8 cellular contexts compared by ENCODE assay signal in the genomic region with DNA sequence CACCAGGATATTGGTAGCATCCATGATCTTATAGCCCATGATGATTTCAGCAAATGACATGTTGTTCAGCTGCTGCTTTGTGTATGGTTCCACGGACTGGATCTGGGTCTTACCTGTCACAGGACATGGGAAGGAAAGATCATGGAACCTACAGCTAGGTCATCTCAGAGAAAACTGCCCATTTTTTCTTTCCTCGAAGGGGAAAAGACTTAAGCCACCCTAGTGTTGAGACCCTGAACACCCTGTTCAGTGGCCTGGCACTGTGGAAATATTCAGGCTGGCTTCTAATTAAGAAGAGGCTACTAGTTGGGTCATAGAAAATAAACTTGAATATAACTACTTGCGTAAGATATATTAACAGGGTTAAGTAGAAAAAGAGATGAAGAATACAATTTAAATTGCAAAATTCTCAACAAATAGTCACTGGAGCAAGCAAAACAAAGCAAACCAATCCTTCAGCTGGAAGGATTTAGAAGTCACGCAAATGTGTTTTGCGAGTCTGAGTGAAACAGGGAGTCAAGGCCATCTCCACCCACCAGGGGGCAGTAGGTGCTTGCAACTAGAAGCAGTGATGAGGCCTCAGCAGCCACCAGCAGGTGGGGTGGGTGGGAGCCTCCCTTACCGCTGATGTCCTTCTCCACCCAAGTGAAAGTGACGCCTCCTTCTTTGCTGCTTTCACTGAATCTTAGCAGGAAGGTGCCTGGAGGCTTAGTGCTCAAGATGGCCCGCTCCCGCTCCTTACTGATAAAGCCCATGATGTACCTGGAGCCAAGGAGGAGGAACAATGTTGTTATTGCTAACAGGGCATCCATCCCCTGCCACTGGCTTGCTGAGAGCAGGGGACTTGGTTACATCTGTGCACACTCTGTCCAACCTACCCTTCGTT. TPM values are rescaled to one million over a fixed set of nuclear protein-coding genes. Genes with fewer than 3 reads are reported as not detected.
DNase-seq lines count a peak whose midpoint lies in the region; ATAC-seq and TF ChIP-seq lines count a peak whose summit lies in the region.

No MANE protein-coding gene starts in this region.

- no peak for TF ChIP-seq POLR2A in NB4 (IDR thresholded peaks at IDR 0.05; ENCODE audit: extremely low read depth, insufficient read length)

- peak; percentile 75 for ATAC-seq in GM21576 (IDR thresholded peaks at IDR 0.05; ENCODE audit: unreplicated experiment)
- peak; percentile 61 for ATAC-seq in foreskin keratinocyte
- peak; percentile 55 for ATAC-seq in omental fat pad (ENCODE audit: low FRiP score)

- H3K27ac ChIP-seq in SJCRH30 = no peak overlapping the region
- H3K27ac ChIP-seq in foreskin keratinocyte = no peak overlapping the region
- H3K27ac ChIP-seq in substantia nigra (ENCODE audit: low read depth, low read length, poor library complexity, severe bottlenecking) = peak overlapping the region; percentile 44

- peak; percentile 96 for DNase-seq in CD1c-positive myeloid dendritic cell (ENCODE audit: extremely low spot score)
- peak; percentile 95 for DNase-seq in NB4 (ENCODE audit: low read depth)
- peak; percentile 94 to 95 for DNase-seq in SJCRH30
- peak; percentile 97 for DNase-seq in activated effector memory CD4-positive, alpha-beta T cell treated with anti-CD3 and anti-CD28 coated beads, Interleukin-2, amount 50 U/mL, for 16 hours
- peak; percentile 43 to 68 for DNase-seq in foreskin keratinocyte
- peak; percentile 99 for DNase-seq in omental fat pad (ENCODE audit: low spot score)
- DNase-seq in substantia nigra (lab: John Stamatoyannopoulos, UW) = peak; percentile 25 to 96 (median 80)

- H3K4me3 ChIP-seq in NB4 (ENCODE audit: low read depth, low read length) (no peak overlapping the region), SJCRH30 (no peak overlapping the region)

- H3K4me1 ChIP-seq in SJCRH30 = no peaks in the 10 kb centered on the region
- peaks cover 18% of the 10 kb centered on the region for H3K4me1 ChIP-seq in foreskin keratinocyte

- peaks cover 39% of the 10 kb centered on the region for H3K36me3 ChIP-seq in SJCRH30

- H3K9me3 ChIP-seq in SJCRH30 (replicated peaks) = no peaks in the 10 kb centered on the region

- H3K27me3 ChIP-seq in SJCRH30 (no peaks in the 10 kb centered on the region), foreskin keratinocyte (no peaks in the 10 kb centered on the region)

- TF ChIP-seq CTCF in NB4 (IDR thresholded peaks at IDR 0.05; ENCODE audit: low read depth, low read length) = peak; percentile 96
- TF ChIP-seq CTCF in foreskin keratinocyte (conservative IDR thresholded peaks at IDR 0.05) = peak; percentile 100
- peak in 2 of 3 donors; percentile 94 to 97 for TF ChIP-seq CTCF in omental fat pad (IDR thresholded peaks at IDR 0.05)

RNA-seq across cellular contexts. Expression of a gene that starts 34.3 kb away (rescaled TPM):
- 5.0 and 5.9 TPM in 2 replicates for total RNA-seq in SJCRH30 (2014; rRNA removed; shearing (Covaris generic))
- 1.2 and 1.3 TPM in 2 replicates for total RNA-seq in foreskin keratinocyte
- 0.69 and 0.84 TPM in 2 replicates for polyA plus RNA-seq in foreskin keratinocyte
- total RNA-seq in omental fat pad = 100 to 1,000 TPM; 151 to 200 (median 171) TPM

RNA-seq across cellular contexts. Expression of a gene that starts 46.4 kb away (rescaled TPM):
- total RNA-seq in SJCRH30 (2014; rRNA removed; shearing (Covaris generic)) = 25.7 and 31.1 TPM in 2 replicates
- 13.4 and 15.0 TPM in 2 replicates for total RNA-seq in foreskin keratinocyte
- 4.9 and 6.1 TPM in 2 replicates for polyA plus RNA-seq in foreskin keratinocyte
- 100 to 1,000 TPM in 2 of 4 donors, 10 to 100 TPM in 2; 66.6 to 130 (median 111) TPM for total RNA-seq in omental fat pad

Comparison
In these comparisons a context has a peak if more than half of its experiments do, and no peak if none do; other contexts are left out.
1. RNA of a gene that starts 34.3 kb away (total RNA-seq): 151 to 200 TPM in omental fat pad; 5.0 to 5.9 TPM in SJCRH30 and 1.2 to 1.3 TPM in foreskin keratinocyte; every median in the first group is over 10 times any median in the second.
2. Peak in every context shown above with its lines, with median percentiles within 50 percentile points of each other: DNase-seq, ATAC-seq and CTCF ChIP-seq.